8 cellular contexts compared by ENCODE assay signal in genomic region chr12:113299619-113300237, GRCh38. TPM values are rescaled to one million over a fixed set of nuclear protein-coding genes. Genes with fewer than 3 reads are reported as not detected.
DNase-seq lines count a peak whose midpoint lies in the region; ATAC-seq and TF ChIP-seq lines count a peak whose summit lies in the region.

No MANE protein-coding gene starts in this region.

- peak overlapping the region; percentile 91 for H2BK120ac ChIP-seq in trophoblast cell (ENCODE audit: insufficient read depth, low read length, poor library complexity)

- H2AFZ ChIP-seq in trophoblast cell (ENCODE audit: insufficient read depth, low read length, poor library complexity) = peak overlapping the region; percentile 64

- H2AK5ac ChIP-seq in trophoblast cell (ENCODE audit: low read length) = no peak overlapping the region

- peak; percentile 85 for ATAC-seq in RWPE2 (ENCODE audit: low read depth)
- ATAC-seq in GM21576 (IDR thresholded peaks at IDR 0.05; ENCODE audit: unreplicated experiment) = no peak
- ATAC-seq in HG02610 (IDR thresholded peaks at IDR 0.05; ENCODE audit: unreplicated experiment) = no peak
- ATAC-seq in GM19397 (IDR thresholded peaks at IDR 0.05; ENCODE audit: unreplicated experiment) = no peak

- no peak overlapping the region for H3K9ac ChIP-seq in trophoblast cell (ENCODE audit: low read length)

- H3K23ac ChIP-seq in trophoblast cell (ENCODE audit: low read length) = no peak overlapping the region

- H2BK12ac ChIP-seq in trophoblast cell (ENCODE audit: low read length) = peak overlapping the region; percentile 93

- H3K27me3 ChIP-seq in RWPE2 (ENCODE audit: insufficient read depth, poor library complexity, severe bottlenecking) (no peaks in the 10 kb centered on the region), trophoblast cell (ENCODE audit: insufficient read depth, low read length) (no peaks in the 10 kb centered on the region)

- no peak overlapping the region for H4K12ac ChIP-seq in trophoblast cell (ENCODE audit: low read depth, low read length)

- H3K14ac ChIP-seq in trophoblast cell (ENCODE audit: low read length) = peak overlapping the region; percentile 78

- DNase-seq in ELF-1 (ENCODE audit: low read depth, low spot score) (peak; percentile 90), RWPE2 (ENCODE audit: low spot score) (peak; percentile 75), fibroblast of the conjunctiva (ENCODE audit: low read depth) (peak; percentile 60), trophoblast cell (peak; percentile 77 to 85), NCI-H2081 (lab: John Stamatoyannopoulos, UW) (no peak)

- H3K4me2 ChIP-seq in trophoblast cell (ENCODE audit: low read length) = peak overlapping the region; percentile 13

- H3K4me3 ChIP-seq in RWPE2 (ENCODE audit: severe bottlenecking) = no peak overlapping the region
- H3K4me3 ChIP-seq in trophoblast cell (ENCODE audit: low read depth, low read length) = no peak overlapping the region

- H4K8ac ChIP-seq in trophoblast cell (ENCODE audit: low read depth, low read length) = peak overlapping the region; percentile 66

- H3K4ac ChIP-seq in trophoblast cell (ENCODE audit: low read depth, low read length) = peak overlapping the region; percentile 49

- peak overlapping the region; percentile 96 for H4K91ac ChIP-seq in trophoblast cell (ENCODE audit: low read depth, low read length)

- H3K79me1 ChIP-seq in trophoblast cell (ENCODE audit: low read length) = peaks cover 10% of the 10 kb centered on the region

- H2BK5ac ChIP-seq in trophoblast cell (ENCODE audit: low read depth, low read length, poor library complexity) = peak overlapping the region; percentile 83

- H3K79me2 ChIP-seq in trophoblast cell (ENCODE audit: control insufficient read depth, insufficient read depth, low read length, poor library complexity) = peaks cover 6% of the 10 kb centered on the region

- H3K4me1 ChIP-seq in RWPE2 (ENCODE audit: insufficient read depth, poor library complexity, severe bottlenecking) (peaks cover 13% of the 10 kb centered on the region), trophoblast cell (ENCODE audit: control insufficient read depth in 1 of 2, insufficient read depth in 2 of 2, low read length in 2 of 2) (peaks cover 18 to 20% of the 10 kb centered on the region in 2 experiments)

- peak overlapping the region; percentile 79 for H3K18ac ChIP-seq in trophoblast cell (ENCODE audit: low read length)

- H3K27ac ChIP-seq in RWPE2 (ENCODE audit: poor library complexity, severe bottlenecking) (peak overlapping the region; percentile 54), trophoblast cell (ENCODE audit: low read depth, low read length) (peak overlapping the region; percentile 83)

- H3K9me3 ChIP-seq in RWPE2 (ENCODE audit: severe bottlenecking) (no peaks in the 10 kb centered on the region), trophoblast cell (ENCODE audit: insufficient read depth, low read depth, low read length) (no peaks in the 10 kb centered on the region)

- WGBS in trophoblast cell (ENCODE audit: extremely low coverage, insufficient coverage, insufficient read length) = no CpG with 5 or more reads among the region's 14 CpGs

- no peak for TF ChIP-seq CTCF in RWPE2 (IDR thresholded peaks at IDR 0.05; ENCODE audit: poor library complexity, severe bottlenecking)

- H3K36me3 ChIP-seq in RWPE2 (ENCODE audit: low read depth) = peaks cover 19% of the 10 kb centered on the region; the same call in 1 of the 2 replicates
- H3K36me3 ChIP-seq in trophoblast cell (ENCODE audit: control insufficient read depth in 1 of 2, insufficient read depth in 2 of 2, low read length in 2 of 2) = peaks cover 8 to 13% of the 10 kb centered on the region in 2 experiments

RNA-seq across cellular contexts. Expression of gene SLC8B1, which starts 35.2 kb away (rescaled TPM):
- 10.2 and 10.6 TPM in 2 replicates for polyA plus RNA-seq in trophoblast cell (2013)

RNA-seq across cellular contexts. Expression of gene PLBD2, which starts 58.7 kb away (rescaled TPM):
- 43.9 and 46.8 TPM in 2 replicates for polyA plus RNA-seq in trophoblast cell (2013)

Comparison
In these comparisons a context has a peak if more than half of its experiments do, and no peak if none do; other contexts are left out.
1. DNase-seq: peak in ELF-1 (single experiment), RWPE2 (single experiment), fibroblast of the conjunctiva (single experiment) and trophoblast cell (2 of 2); none in NCI-H2081 (0 of 2).